20 cellular contexts compared by ENCODE assay signal in the genomic region with DNA sequence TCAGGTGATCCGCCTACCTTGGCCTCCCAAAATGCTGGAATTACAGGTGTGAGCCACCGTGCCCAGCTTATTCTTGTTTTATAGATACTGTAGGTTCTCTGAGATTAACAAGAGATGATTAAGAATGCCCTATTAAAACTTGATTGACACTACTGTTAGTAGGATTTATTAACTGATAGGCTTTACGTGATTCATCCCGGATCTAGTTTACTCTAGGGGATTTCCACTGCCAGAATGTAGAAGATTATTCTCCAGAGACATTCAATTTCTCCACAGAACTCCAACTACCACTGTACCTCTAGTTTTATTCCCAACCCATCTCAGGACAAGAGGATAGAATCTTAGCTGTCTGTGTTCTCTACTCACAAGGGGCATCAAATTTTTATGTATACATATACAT. TPM values are rescaled to one million over a fixed set of nuclear protein-coding genes. Genes with fewer than 3 reads are reported as not detected.
DNase-seq lines count a peak whose midpoint lies in the region; ATAC-seq, FAIRE-seq and TF ChIP-seq lines count a peak whose summit lies in the region.
"Had no signal": no experiment of that assay in that cellular context is flagged by ENCODE, and none has a peak within 500 bp of the region (broad histone marks: within the 10 kb centered on the region; RNA-seq: fewer than 3 reads in every experiment).

No MANE protein-coding gene starts in this region.

- H3K4me1 Mint-ChIP-seq in activated naive CD4-positive, alpha-beta T cell treated with anti-CD3 and anti-CD28 coated beads, Interleukin-2, amount 50 U/mL, for 24 hours: peaks cover 32% of the 10 kb centered on the region
- H3K4me1 Mint-ChIP-seq in CD4-positive, CD25-positive, alpha-beta regulatory T cell: peaks cover 15 to 28% (median 22%) of the 10 kb centered on the region in 4 donors
- H3K4me1 Mint-ChIP-seq in T-helper 17 cell: peaks cover 19% of the 10 kb centered on the region
- H3K4me1 Mint-ChIP-seq: B cell had no signal

- H3K27ac Mint-ChIP-seq in activated naive CD4-positive, alpha-beta T cell treated with anti-CD3 and anti-CD28 coated beads, Interleukin-2, amount 50 U/mL, for 24 hours: peak overlapping the region; percentile 59
- H3K27ac Mint-ChIP-seq in CD4-positive, CD25-positive, alpha-beta regulatory T cell: peak overlapping the region in 2 of 3 donors; percentile 25 to 66
- peak overlapping the region; percentile 88 for H3K27ac Mint-ChIP-seq in T-helper 17 cell
- H3K27ac Mint-ChIP-seq: B cell; CD4-positive, alpha-beta T cell; HFFc6 had no signal

- no peaks in the 10 kb centered on the region for H3K27me3 Mint-ChIP-seq in activated naive CD4-positive, alpha-beta T cell treated with anti-CD3 and anti-CD28 coated beads, Interleukin-2, amount 50 U/mL, for 24 hours
- H3K27me3 Mint-ChIP-seq in CD4-positive, CD25-positive, alpha-beta regulatory T cell: no peaks in the 10 kb centered on the region
- H3K27me3 Mint-ChIP-seq in T-helper 17 cell: no peaks in the 10 kb centered on the region
- H3K27me3 Mint-ChIP-seq: B cell; CD4-positive, alpha-beta T cell had no signal

- no peak overlapping the region for H3K4me3 Mint-ChIP-seq in activated naive CD4-positive, alpha-beta T cell treated with anti-CD3 and anti-CD28 coated beads, Interleukin-2, amount 50 U/mL, for 24 hours
- H3K4me3 Mint-ChIP-seq in CD4-positive, CD25-positive, alpha-beta regulatory T cell: no peak overlapping the region
- H3K4me3 Mint-ChIP-seq in T-helper 17 cell: no peak overlapping the region
- H3K4me3 Mint-ChIP-seq: B cell; CD4-positive, alpha-beta T cell; HFFc6 had no signal

- peak; percentile 99 for FAIRE-seq in D721Med (lab: Jason Lieb, UNC)
- FAIRE-seq: GM12892, H54 had no signal

- no peaks in the 10 kb centered on the region for H3K27me3 ChIP-seq in CD4-positive, CD25-positive, alpha-beta regulatory T cell (ENCODE audit: control insufficient read depth, insufficient read depth, low read length)
- no peaks in the 10 kb centered on the region for H3K27me3 ChIP-seq in adrenal gland
- H3K27me3 ChIP-seq: BLaER1 had no signal

- no peak for DNase-seq in activated naive CD4-positive, alpha-beta T cell treated with Interleukin-2 at 50 U/mL for 16 hours
- no peak for DNase-seq in CD4-positive, CD25-positive, alpha-beta regulatory T cell
- DNase-seq in D721Med (ENCODE audit: insufficient read length, low spot score) (peak; percentile 68), T-helper 17 cell (no peak), adrenal gland (no peak), glomerular visceral epithelial cell (ENCODE audit: extremely low spot score) (no peak)
- DNase-seq: CD4-positive, alpha-beta T cell; CD8-positive, alpha-beta memory T cell; DMS153; DND-41; GOT3; HFFc6 had no signal

- no peak for TF ChIP-seq POLR2A in adrenal gland (IDR thresholded peaks at IDR 0.05)

- peaks cover 16% of the 10 kb centered on the region for H3K36me3 Mint-ChIP-seq in activated naive CD4-positive, alpha-beta T cell treated with anti-CD3 and anti-CD28 coated beads, Interleukin-2, amount 50 U/mL, for 24 hours
- H3K36me3 Mint-ChIP-seq in CD4-positive, CD25-positive, alpha-beta regulatory T cell: peaks cover 33% of the 10 kb centered on the region
- peaks cover 3% of the 10 kb centered on the region for H3K36me3 Mint-ChIP-seq in T-helper 17 cell (ENCODE audit: low read depth)

- H3K36me3 ChIP-seq in CD4-positive, CD25-positive, alpha-beta regulatory T cell (ENCODE audit: control insufficient read depth, insufficient read depth, low read length): peaks cover 51% of the 10 kb centered on the region
- H3K36me3 ChIP-seq in adrenal gland (replicated peaks in 1 of 2): peaks cover 0 to 10% of the 10 kb centered on the region in 2 donors

- no peak for TF ChIP-seq CTCF in D721Med (IDR thresholded peaks at IDR 0.05; ENCODE audit: insufficient read depth, missing control alignments)
- no peak for TF ChIP-seq CTCF in adrenal gland (IDR thresholded peaks at IDR 0.05)

- 80 to 88% (median 81%) methylated on average over 4 of the region's 4 CpGs for WGBS in adrenal gland, 4 donors

- H3K4me3 ChIP-seq in CD4-positive, CD25-positive, alpha-beta regulatory T cell (ENCODE audit: low read depth, low read length): no peak overlapping the region
- no peak overlapping the region for H3K4me3 ChIP-seq in adrenal gland
- H3K4me3 ChIP-seq: BLaER1, HAP-1 had no signal

- H3K4me1 ChIP-seq in CD4-positive, CD25-positive, alpha-beta regulatory T cell (ENCODE audit: control insufficient read depth, insufficient read depth, low read length, poor library complexity, severe bottlenecking): no peaks in the 10 kb centered on the region
- no peaks in the 10 kb centered on the region for H3K4me1 ChIP-seq in adrenal gland (replicated peaks in 1 of 2)
- H3K4me1 ChIP-seq: BLaER1, HAP-1 had no signal

- no peak for ATAC-seq in CD4-positive, CD25-positive, alpha-beta regulatory T cell (ENCODE audit: low read depth in 2 of 2)
- ATAC-seq in T-helper 17 cell (no peak), HG02759 (IDR thresholded peaks at IDR 0.05; ENCODE audit: unreplicated experiment) (no peak)

- intact Hi-C loops in adrenal gland (cut with DNase I): no loop called here

- H3K9me3 ChIP-seq in CD4-positive, CD25-positive, alpha-beta regulatory T cell (ENCODE audit: control insufficient read depth in 2 of 2, low read length in 2 of 2): no peaks in the 10 kb centered on the region
- no peaks in the 10 kb centered on the region for H3K9me3 ChIP-seq in T-helper 17 cell (ENCODE audit: control insufficient read depth, low read length, poor library complexity, severe bottlenecking)
- no peaks in the 10 kb centered on the region for H3K9me3 ChIP-seq in adrenal gland (replicated peaks in 1 of 3)
- H3K9me3 ChIP-seq: BLaER1, HAP-1 had no signal

- H3K27ac ChIP-seq in CD4-positive, CD25-positive, alpha-beta regulatory T cell (ENCODE audit: insufficient read depth, low read length, poor library complexity, severe bottlenecking): no peak overlapping the region
- H3K27ac ChIP-seq in adrenal gland: no peak overlapping the region
- H3K27ac ChIP-seq: BLaER1, C4-2B had no signal

- H3K9me3 Mint-ChIP-seq in activated naive CD4-positive, alpha-beta T cell treated with anti-CD3 and anti-CD28 coated beads, Interleukin-2, amount 50 U/mL, for 24 hours: no peaks in the 10 kb centered on the region
- H3K9me3 Mint-ChIP-seq in CD4-positive, CD25-positive, alpha-beta regulatory T cell: no peaks in the 10 kb centered on the region
- H3K9me3 Mint-ChIP-seq: CD4-positive, alpha-beta T cell; CD8-positive, alpha-beta memory T cell; HFFc6 had no signal

RNA-seq across cellular contexts. Expression of gene RBM34, which starts 26.3 kb away (rescaled TPM):
- 175 TPM for total RNA-seq in CD4-positive, CD25-positive, alpha-beta regulatory T cell
- 10 to 100 TPM; 68.9 to 74.8 (median 70.2) TPM for polyA plus RNA-seq in CD4-positive, CD25-positive, alpha-beta regulatory T cell
- 100 to 1,000 TPM; 147 to 148 TPM for total RNA-seq in T-helper 17 cell
- total RNA-seq in adrenal gland: 10 to 100 TPM; 16.6 to 82.8 (median 45.8) TPM
- 100 to 1,000 TPM; 103 to 181 (median 111) TPM for polyA plus RNA-seq in adrenal gland

RNA-seq across cellular contexts. Expression of gene TOMM20, which starts 58.7 kb away (rescaled TPM):
- 102 TPM for total RNA-seq in CD4-positive, CD25-positive, alpha-beta regulatory T cell
- 10 to 100 TPM; 50.5 to 67.9 (median 55.2) TPM for polyA plus RNA-seq in CD4-positive, CD25-positive, alpha-beta regulatory T cell
- total RNA-seq in T-helper 17 cell (100 to 1,000 TPM; 105 to 112 TPM), adrenal gland (100 to 1,000 TPM in 5 of 8 donors, 10 to 100 TPM in 3; 84.5 to 144 (median 121) TPM)
- polyA plus RNA-seq in adrenal gland: 100 to 1,000 TPM in 1 of 3 donors, 10 to 100 TPM in 2; 61.7 to 116 (median 62.7) TPM
